In genomic region chr3:177826253-177826652, GRCh38 we compare ENCODE assay signal across 18 cellular contexts.
DNase-seq lines count a peak whose midpoint lies in the region; ATAC-seq, FAIRE-seq and TF ChIP-seq lines count a peak whose summit lies in the region.
"Had no signal": no experiment of that assay in that cellular context is flagged by ENCODE, and none has a peak within 500 bp of the region (broad histone marks: within the 10 kb centered on the region; RNA-seq: fewer than 3 reads in every experiment).

No MANE protein-coding gene starts in this region.

- DNase-seq in GM23338 (ENCODE audit: low spot score) (no peak), K562 (ENCODE audit: extremely low read depth in 1 of 4, low spot score in 3 of 4) (no peak), trophoblast cell (no peak), Calu3 (no peak), NCI-H345 (lab: John Stamatoyannopoulos, UW) (no peak)
- DNase-seq: GOT3; NCI-H1092; NCI-H187; NCI-H446; NK-92 treated with Interleukin-12 subunit alpha and Interleukin-12 subunit beta, amount 100 ng/mL, for 24 hours; OCI-M1 had no signal

- H3K4me2 ChIP-seq in GM23338 = no peak overlapping the region
- no peak overlapping the region for H3K4me2 ChIP-seq in K562 (ENCODE audit: insufficient read depth, low read length)
- H3K4me2 ChIP-seq in trophoblast cell (ENCODE audit: low read length) = no peak overlapping the region
- H3K4me2 ChIP-seq: KMS-11 had no signal

- intact Hi-C loops in K562 (cut with micrococcal nuclease) = no loop called here
- intact Hi-C loops in Calu3 (cut with micrococcal nuclease; ENCODE audit: unreplicated experiment) = loop anchor here (2.0 to 5.0 kb wide), 3 partner anchors 103 to 304 kb away; no protein-coding TSS in a partner anchor

- BruUV-seq in K562 (replicated peaks; lab: Mats Ljungman, UMichigan) (no TSS peak), Calu3 (replicated peaks; lab: Mats Ljungman, UMichigan) (no TSS peak)

- H3K27me3 ChIP-seq in GM23338 (ENCODE audit: insufficient read depth) = no peaks in the 10 kb centered on the region
- H3K27me3 ChIP-seq in K562 (ENCODE audit: control insufficient read depth in 2 of 2, insufficient read depth in 2 of 2, low read length in 2 of 2) = peaks cover 0 to 4% of the 10 kb centered on the region in 2 experiments; a peak in 1 of 5 replicates
- H3K27me3 ChIP-seq in muscle layer of colon (ENCODE audit: control insufficient read depth in 1 of 2, insufficient read depth in 2 of 2, low read length in 2 of 2) = no peaks in the 10 kb centered on the region
- no peaks in the 10 kb centered on the region for H3K27me3 ChIP-seq in trophoblast cell (ENCODE audit: insufficient read depth, low read length)

- no peak for TF ChIP-seq POLR2A in K562 (conservative IDR thresholded peaks at IDR 0.05)

- H3K9me2 ChIP-seq in GM23338 (ENCODE audit: insufficient read depth) = no peaks in the 10 kb centered on the region

- H3K27ac ChIP-seq in GM23338 (ENCODE audit: low read depth) = no peak overlapping the region
- no peak overlapping the region for H3K27ac ChIP-seq in K562 (ENCODE audit: extremely low read depth, low read depth, low read length)
- H3K27ac ChIP-seq in muscle layer of colon (ENCODE audit: low read depth, low read length) = peak overlapping the region; percentile 35
- no peak overlapping the region for H3K27ac ChIP-seq in trophoblast cell (ENCODE audit: low read depth, low read length)
- H3K27ac ChIP-seq: C4-2B, KMS-11, RWPE1 had no signal

- H3K27ac Mint-ChIP-seq in GM23338 (no peak overlapping the region), Calu3 (ENCODE audit: unreplicated experiment) (no peak overlapping the region)

- no peak overlapping the region for H3K23ac ChIP-seq in trophoblast cell (ENCODE audit: low read length)

- no peak overlapping the region for H2BK5ac ChIP-seq in trophoblast cell (ENCODE audit: low read depth, low read length, poor library complexity)

- no peak overlapping the region for H3K14ac ChIP-seq in trophoblast cell (ENCODE audit: low read length)

- H3K36me3 Mint-ChIP-seq in GM23338 (ENCODE audit: low read depth) (no peaks in the 10 kb centered on the region), Calu3 (ENCODE audit: insufficient read depth, unreplicated experiment) (peaks cover 5% of the 10 kb centered on the region)

- H3K36me3 ChIP-seq in GM23338 (ENCODE audit: insufficient read depth) = no peaks in the 10 kb centered on the region
- no peaks in the 10 kb centered on the region for H3K36me3 ChIP-seq in K562 (ENCODE audit: control insufficient read depth, insufficient read depth, low read length)
- no peaks in the 10 kb centered on the region for H3K36me3 ChIP-seq in muscle layer of colon (ENCODE audit: insufficient read depth, low read length)
- no peaks in the 10 kb centered on the region for H3K36me3 ChIP-seq in trophoblast cell (ENCODE audit: control insufficient read depth in 1 of 2, insufficient read depth in 2 of 2, low read length in 2 of 2)

- no peaks in the 10 kb centered on the region for H3K9me1 ChIP-seq in K562 (ENCODE audit: control insufficient read depth, insufficient read depth, low read length)

- H3K79me1 ChIP-seq in trophoblast cell (ENCODE audit: low read length) = peaks cover 4% of the 10 kb centered on the region

- H3K4ac ChIP-seq in trophoblast cell (ENCODE audit: low read depth, low read length) = no peak overlapping the region

- TF ChIP-seq EP300 in K562 (IDR thresholded peaks at IDR 0.05; ENCODE audit: low read length) = no peak

- TF ChIP-seq CTCF in GM23338 (conservative IDR thresholded peaks at IDR 0.05; ENCODE audit: low read depth in 2 of 2) (no peak), K562 (IDR thresholded peaks at IDR 0.05 in 2 of 3, conservative IDR thresholded peaks at IDR 0.05 in 1 of 3; ENCODE audit: insufficient read depth in 2 of 3, low read depth in 1 of 3, low read length in 3 of 3) (no peak), Calu3 (IDR thresholded peaks at IDR 0.05; ENCODE audit: unreplicated experiment) (no peak)

- no peaks in the 10 kb centered on the region for H3K9me3 ChIP-seq in K562 (replicated peaks; ENCODE audit: control insufficient read depth, insufficient read depth, low read depth, low read length)
- H3K9me3 ChIP-seq in muscle layer of colon (ENCODE audit: low read length) = no peaks in the 10 kb centered on the region
- peaks cover 4% of the 10 kb centered on the region for H3K9me3 ChIP-seq in trophoblast cell (ENCODE audit: insufficient read depth, low read depth, low read length)

- no peak for TF ChIP-seq RAD21 in K562 (CRISPR knock-in tag; conservative IDR thresholded peaks at IDR 0.05 in 1 of 2, IDR thresholded peaks at IDR 0.05 in 1 of 2)

- H4K12ac ChIP-seq in trophoblast cell (ENCODE audit: low read depth, low read length) = no peak overlapping the region

- peak overlapping the region; percentile 8 for H3K18ac ChIP-seq in trophoblast cell (ENCODE audit: low read length)

- in situ Hi-C loops in K562 (cut with MboI) = no loop called here

- H3K79me2 ChIP-seq in GM23338 (replicated peaks; ENCODE audit: insufficient read depth) (no peaks in the 10 kb centered on the region), K562 (ENCODE audit: control insufficient read depth, insufficient read depth, low read length) (no peaks in the 10 kb centered on the region), trophoblast cell (ENCODE audit: control insufficient read depth, insufficient read depth, low read length, poor library complexity) (no peaks in the 10 kb centered on the region)

- no peaks in the 10 kb centered on the region for H4K20me1 ChIP-seq in GM23338 (replicated peaks; ENCODE audit: insufficient read depth)
- no peaks in the 10 kb centered on the region for H4K20me1 ChIP-seq in K562 (replicated peaks; ENCODE audit: control insufficient read depth, insufficient read depth, low read length)

- H4K8ac ChIP-seq in trophoblast cell (ENCODE audit: low read depth, low read length) = no peak overlapping the region

- H3K9ac ChIP-seq in K562 (ENCODE audit: insufficient read depth in 1 of 2, low read depth in 2 of 2, low read length in 2 of 2) (no peak overlapping the region), muscle layer of colon (ENCODE audit: low read length) (no peak overlapping the region), trophoblast cell (ENCODE audit: low read length) (no peak overlapping the region)
- H3K9ac ChIP-seq: KMS-11 had no signal

- peak overlapping the region; percentile 91 for H2BK12ac ChIP-seq in trophoblast cell (ENCODE audit: low read length)

- WGBS in K562 (ENCODE audit: insufficient coverage, low coverage, missing lambda C conversion rate) = 18% methylated on average over 10 of the region's 10 CpGs
- no CpG with 5 or more reads among the region's 10 CpGs for WGBS in trophoblast cell (ENCODE audit: extremely low coverage, insufficient coverage, insufficient read length)

- H3F3A ChIP-seq in GM23338 (replicated peaks; ENCODE audit: low read depth) = no peaks in the 10 kb centered on the region

- H3K4me1 Mint-ChIP-seq in GM23338 (peaks cover 9% of the 10 kb centered on the region), Calu3 (ENCODE audit: low read depth, unreplicated experiment) (peaks cover 74% of the 10 kb centered on the region)

- no peak overlapping the region for H3K4me3 Mint-ChIP-seq in GM23338
- no peak overlapping the region for H3K4me3 Mint-ChIP-seq in Calu3 (ENCODE audit: low read depth, unreplicated experiment)

- H3K9me3 Mint-ChIP-seq in GM23338 (no peaks in the 10 kb centered on the region), Calu3 (ENCODE audit: low read depth, unreplicated experiment) (no peaks in the 10 kb centered on the region)

- no peak for FAIRE-seq in K562 (lab: Jason Lieb, UNC)
- FAIRE-seq: GM12892 had no signal

- H2BK120ac ChIP-seq in trophoblast cell (ENCODE audit: insufficient read depth, low read length, poor library complexity) = peak overlapping the region; percentile 1

- no peak overlapping the region for H3K4me3 ChIP-seq in GM23338
- H3K4me3 ChIP-seq in K562 = no peak overlapping the region
- H3K4me3 ChIP-seq in muscle layer of colon (ENCODE audit: low read depth in 1 of 2, low read length in 2 of 2) = no peak overlapping the region
- H3K4me3 ChIP-seq in trophoblast cell (ENCODE audit: low read depth, low read length) = peak overlapping the region; percentile 3

- CTCF ChIA-PET in K562 (lab: Yijun Ruan, JAX; ENCODE audit: low intra/inter-chr PET ratio) (no interaction called here), Calu3 (lab: Charles Lee) (no interaction called here)

- peaks cover 6% of the 10 kb centered on the region; the same call in 1 of the 2 replicates for H3K4me1 ChIP-seq in GM23338 (ENCODE audit: insufficient read depth)
- H3K4me1 ChIP-seq in K562 (replicated peaks in 1 of 2; ENCODE audit: control insufficient read depth in 2 of 2, insufficient read depth in 2 of 2, low read length in 2 of 2) = no peaks in the 10 kb centered on the region
- peaks cover 64% of the 10 kb centered on the region for H3K4me1 ChIP-seq in muscle layer of colon (ENCODE audit: insufficient read depth, low read length)
- peaks cover 6 to 17% of the 10 kb centered on the region in 2 experiments for H3K4me1 ChIP-seq in trophoblast cell (ENCODE audit: control insufficient read depth in 1 of 2, insufficient read depth in 2 of 2, low read length in 2 of 2)

- POLR2A ChIA-PET in K562 (lab: Yijun Ruan, JAX) = interaction anchor here (0.7 kb wide), 1 partner anchor 299 kb away, joined by 3 read pairs; no protein-coding TSS in a partner anchor

- H4K91ac ChIP-seq in trophoblast cell (ENCODE audit: low read depth, low read length) = peak overlapping the region; percentile 16

- H2AFZ ChIP-seq in GM23338 (peak overlapping the region; percentile 76; the same call in 1 of the 2 replicates), K562 (ENCODE audit: low read depth, low read length) (0 out of 2 replicates have a peak overlapping the region, but pooled peaks have one; percentile 24), trophoblast cell (ENCODE audit: insufficient read depth, low read length, poor library complexity) (no peak overlapping the region)

- ATAC-seq in GM23338 = no peak
- no peak for ATAC-seq in K562
- ATAC-seq in HG02759 (IDR thresholded peaks at IDR 0.05; ENCODE audit: unreplicated experiment) = no peak
- ATAC-seq in GM21526 (IDR thresholded peaks at IDR 0.05; ENCODE audit: low FRiP score, unreplicated experiment) = no peak

- peak overlapping the region; percentile 92 for H2AK5ac ChIP-seq in trophoblast cell (ENCODE audit: low read length)

- peaks cover 3% of the 10 kb centered on the region for H3K27me3 Mint-ChIP-seq in GM23338 (ENCODE audit: insufficient read depth, low read depth, poor library complexity)
- no peaks in the 10 kb centered on the region for H3K27me3 Mint-ChIP-seq in Calu3 (ENCODE audit: unreplicated experiment)

TF ChIP-seq in K562, 482 proteins besides CTCF, POLR2A, EP300 and RAD21:
- TF ChIP-seq HEY1 (CRISPR knock-in tag; IDR thresholded peaks at IDR 0.05; ENCODE audit: borderline replicate concordance) (no peak), USF2 (CRISPR knock-in tag; IDR thresholded peaks at IDR 0.05) (no peak), NR1H2 (CRISPR knock-in tag; IDR thresholded peaks at IDR 0.05) (no peak)
